In the genomic region with DNA sequence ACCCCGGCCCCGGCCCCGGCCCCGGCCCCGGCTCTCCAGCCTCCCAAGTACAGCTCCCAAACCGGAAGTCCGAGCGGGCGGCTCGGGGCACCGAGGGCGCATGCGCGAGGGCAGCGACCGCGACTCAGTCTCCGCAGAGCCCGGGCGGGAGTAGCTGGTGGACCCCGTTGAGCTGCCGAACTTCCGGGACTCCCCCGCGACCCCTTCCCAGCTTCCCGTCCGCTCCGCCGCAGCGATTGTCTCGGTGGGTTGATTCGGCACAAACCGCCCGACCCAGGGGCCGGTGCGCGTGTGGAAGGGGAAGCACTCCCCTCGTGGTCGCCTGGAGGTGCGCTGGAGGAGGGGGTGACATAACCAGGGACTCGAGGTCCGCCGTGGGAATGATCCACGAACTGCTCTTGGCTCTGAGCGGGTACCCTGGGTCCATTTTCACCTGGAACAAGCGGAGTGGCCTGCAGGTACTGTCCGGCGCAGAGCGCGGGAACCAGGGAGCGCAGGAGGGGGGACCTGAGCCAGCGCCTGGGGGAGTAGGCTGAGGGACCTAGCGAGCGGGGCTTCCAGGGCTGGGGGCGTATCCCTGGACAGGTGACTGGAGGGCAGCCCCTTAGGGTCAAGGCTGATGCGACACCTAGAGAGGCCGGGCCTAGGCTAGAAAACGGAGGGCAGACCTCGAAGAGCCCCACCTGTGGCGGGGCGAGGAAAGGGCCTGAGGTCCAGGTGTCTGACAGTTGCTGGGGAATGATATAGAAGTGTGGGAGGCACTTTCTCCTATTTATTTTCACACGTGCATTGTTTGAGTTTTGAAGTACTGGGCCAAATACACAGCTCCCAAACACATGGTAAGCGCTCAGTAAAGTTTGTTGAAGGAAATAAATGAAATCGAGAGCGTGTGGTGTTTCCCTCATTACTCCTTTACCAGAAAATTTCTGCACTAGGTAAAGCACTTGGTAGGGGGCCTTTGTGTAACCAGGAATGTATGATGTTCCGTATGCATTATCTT, we compare ENCODE assay signal across 8 cellular contexts. TPM values are rescaled to one million over a fixed set of nuclear protein-coding genes. Genes with fewer than 3 reads are reported as not detected.
DNase-seq lines count a peak whose midpoint lies in the region; ATAC-seq, FAIRE-seq and TF ChIP-seq lines count a peak whose summit lies in the region.

A gene with protein sequence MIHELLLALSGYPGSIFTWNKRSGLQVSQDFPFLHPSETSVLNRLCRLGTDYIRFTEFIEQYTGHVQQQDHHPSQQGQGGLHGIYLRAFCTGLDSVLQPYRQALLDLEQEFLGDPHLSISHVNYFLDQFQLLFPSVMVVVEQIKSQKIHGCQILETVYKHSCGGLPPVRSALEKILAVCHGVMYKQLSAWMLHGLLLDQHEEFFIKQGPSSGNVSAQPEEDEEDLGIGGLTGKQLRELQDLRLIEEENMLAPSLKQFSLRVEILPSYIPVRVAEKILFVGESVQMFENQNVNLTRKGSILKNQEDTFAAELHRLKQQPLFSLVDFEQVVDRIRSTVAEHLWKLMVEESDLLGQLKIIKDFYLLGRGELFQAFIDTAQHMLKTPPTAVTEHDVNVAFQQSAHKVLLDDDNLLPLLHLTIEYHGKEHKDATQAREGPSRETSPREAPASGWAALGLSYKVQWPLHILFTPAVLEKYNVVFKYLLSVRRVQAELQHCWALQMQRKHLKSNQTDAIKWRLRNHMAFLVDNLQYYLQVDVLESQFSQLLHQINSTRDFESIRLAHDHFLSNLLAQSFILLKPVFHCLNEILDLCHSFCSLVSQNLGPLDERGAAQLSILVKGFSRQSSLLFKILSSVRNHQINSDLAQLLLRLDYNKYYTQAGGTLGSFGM (plus strand): TSS at position 127 of the 1,000 bp plus-strand sequence. CDS start 254 bp downstream, at position 381.
Gene ZSCAN29 (minus strand): TSS at position 69 of the 1,000 bp plus-strand sequence. CDS start 1,130 bp downstream, outside the sequence.

- TF ChIP-seq POLR2A in GM10847 (IDR thresholded peaks at IDR 0.05; ENCODE audit: extremely low read depth, insufficient read length) = peak; percentile 65

- intact Hi-C loops in T-helper 1 cell treated with Interleukin-12 subunit alpha and Interleukin-12 subunit beta and Interleukin-4 antibody, amounts not matched to agents 30 ng/mL and 1 ng/mL, for 36 hours (cut with micrococcal nuclease) = loop anchor here (1.0 to 10.0 kb wide), 4 partner anchors 41 to 374 kb away; partner anchors contain the start of genes CCNDBP1, LCMT2 and PDIA3

- H3K4me3 ChIP-seq in right atrium auricular region = peak within 1 kb of the TSS; percentile 76 to 82

- H3K36me3 ChIP-seq in right atrium auricular region = peaks cover 13% of the 10 kb centered on the region

- FAIRE-seq in urothelium cell line (lab: Jason Lieb, UNC) = no peak

- peak in 1 of 2 donors; percentile 36 for TF ChIP-seq CTCF in right atrium auricular region (IDR thresholded peaks at IDR 0.05)

- H3K4me1 ChIP-seq in right atrium auricular region = peaks cover 0 to 33% of the 10 kb centered on the region in 2 donors

- ATAC-seq in HG02571 (IDR thresholded peaks at IDR 0.05; ENCODE audit: unreplicated experiment) = peak; percentile 72

- H3K9me3 ChIP-seq in right atrium auricular region = no peaks in the 10 kb centered on the region

- peak within 1 kb of the TSS; percentile 71 to 73 for H3K27ac ChIP-seq in right atrium auricular region

- DNase-seq in NCI-H1105 treated with DMSO at 0.1 percent for 48 hours (lab: John Stamatoyannopoulos, UW) (peak; percentile 63), amygdala (lab: John Stamatoyannopoulos, UW) (peak in 54 of 56 donors; percentile 12 to 83 (median 63)), right atrium auricular region (ENCODE audit: low spot score) (peak; percentile 76), pulmonary artery endothelial cell (ENCODE audit: low read depth, low spot score) (no peak), urothelium cell line (ENCODE audit: low spot score) (peak; percentile 97)

- H3K27me3 ChIP-seq in right atrium auricular region = no peaks in the 10 kb centered on the region

RNA-seq across cellular contexts. Expression of the first gene that starts in this region (rescaled TPM):
- total RNA-seq in T-helper 1 cell treated with Interleukin-12 subunit alpha and Interleukin-12 subunit beta and Interleukin-4 antibody, amounts not matched to agents 30 ng/mL and 1 ng/mL, for 36 hours = 26.9 and 34.2 TPM in 2 replicates
- total RNA-seq in right atrium auricular region (1 to 10 TPM; 5.9 to 8.5 TPM), pulmonary artery endothelial cell (12.7 and 21.3 TPM in 2 replicates)

RNA-seq across cellular contexts. Expression of gene ZSCAN29, which starts in this region (rescaled TPM):
- 32.6 and 34.6 TPM in 2 replicates for total RNA-seq in T-helper 1 cell treated with Interleukin-12 subunit alpha and Interleukin-12 subunit beta and Interleukin-4 antibody, amounts not matched to agents 30 ng/mL and 1 ng/mL, for 36 hours
- 10 to 100 TPM in 1 of 2 donors, 1 to 10 TPM in 1; 6.4 to 10.1 TPM for total RNA-seq in right atrium auricular region
- 14.6 and 23.7 TPM in 2 replicates for total RNA-seq in pulmonary artery endothelial cell
